Comparison of ENCODE assay signal across 13 cellular contexts in the genomic region with DNA sequence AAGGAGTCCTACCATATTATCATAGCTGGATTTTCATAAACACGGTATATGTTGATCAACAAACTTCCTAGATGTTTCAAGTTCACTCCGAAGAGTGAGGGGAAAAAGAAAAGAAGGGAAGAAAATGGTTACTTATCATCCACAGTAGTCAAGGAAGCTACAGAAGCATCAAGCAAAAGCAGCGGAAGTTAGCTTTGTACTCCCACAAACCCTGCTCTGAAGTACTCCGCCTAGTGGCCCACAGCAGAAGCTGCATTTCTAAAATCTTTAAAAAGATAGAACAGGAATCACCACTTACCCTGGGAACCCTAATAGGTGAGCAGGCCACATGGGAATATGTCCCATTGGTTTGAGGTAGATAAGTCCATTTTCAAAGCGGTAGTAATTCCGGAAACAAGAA. TPM values are rescaled to one million over a fixed set of nuclear protein-coding genes. Genes with fewer than 3 reads are reported as not detected.
DNase-seq lines count a peak whose midpoint lies in the region; ATAC-seq and TF ChIP-seq lines count a peak whose summit lies in the region.
"Had no signal": no experiment of that assay in that cellular context is flagged by ENCODE, and none has a peak within 500 bp of the region (broad histone marks: within the 10 kb centered on the region; RNA-seq: fewer than 3 reads in every experiment).

No MANE protein-coding gene starts in this region.

- ATAC-seq in SK-N-SH treated with all-trans-retinoic acid at 6 μM for 48 hours: no peak
- no peak for ATAC-seq in GM18861 (IDR thresholded peaks at IDR 0.05; ENCODE audit: unreplicated experiment)

- TF ChIP-seq CTCF in SK-N-SH (IDR thresholded peaks at IDR 0.05): peak; percentile 58
- TF ChIP-seq CTCF in MM.1S (IDR thresholded peaks at IDR 0.05; ENCODE audit: low read length): peak; percentile 28
- TF ChIP-seq CTCF in endothelial cell (IDR thresholded peaks at IDR 0.05; ENCODE audit: unreplicated experiment): peak; percentile 68
- TF ChIP-seq CTCF in progenitor cell of endocrine pancreas (IDR thresholded peaks at IDR 0.05; ENCODE audit: unreplicated experiment): peak; percentile 29

- H3K9me3 Mint-ChIP-seq in endothelial cell (ENCODE audit: unreplicated experiment) (peaks cover 4% of the 10 kb centered on the region), progenitor cell of endocrine pancreas (ENCODE audit: low read depth) (peaks cover 36% of the 10 kb centered on the region)

- H3K4me3 ChIP-seq in SK-N-SH (ENCODE audit: low read depth in 2 of 2, low read length in 1 of 2) (no peak overlapping the region), MM.1S (ENCODE audit: low read length) (no peak overlapping the region)

- POLR2A ChIA-PET in SK-N-SH (lab: Yijun Ruan, JAX): no interaction called here

- CTCF ChIA-PET in SK-N-SH (lab: Yijun Ruan, JAX): interaction anchor here (1.0 kb wide), 1 partner anchor 40 kb away, joined by 3 read pairs; no protein-coding TSS in a partner anchor

- H3K27ac Mint-ChIP-seq in endothelial cell (ENCODE audit: unreplicated experiment): no peak overlapping the region
- no peak overlapping the region for H3K27ac Mint-ChIP-seq in progenitor cell of endocrine pancreas

- H3K4me1 Mint-ChIP-seq in endothelial cell (ENCODE audit: unreplicated experiment) (no peaks in the 10 kb centered on the region), progenitor cell of endocrine pancreas (ENCODE audit: low read depth) (no peaks in the 10 kb centered on the region)

- H2AFZ ChIP-seq in SK-N-SH (ENCODE audit: low read depth) (no peak overlapping the region), MM.1S (ENCODE audit: low read length) (no peak overlapping the region)

- H3K9me2 ChIP-seq in SK-N-SH: no peaks in the 10 kb centered on the region
- H3K9me2 ChIP-seq in MM.1S (replicated peaks; ENCODE audit: insufficient read depth, low read length): no peaks in the 10 kb centered on the region

- H3K4me3 Mint-ChIP-seq in endothelial cell (ENCODE audit: unreplicated experiment) (no peak overlapping the region), progenitor cell of endocrine pancreas (ENCODE audit: low read depth) (no peak overlapping the region)

- no peaks in the 10 kb centered on the region for H3K4me1 ChIP-seq in SK-N-SH (ENCODE audit: control insufficient read depth in 1 of 2, insufficient read depth in 2 of 2, low read depth in 1 of 2, low read length in 1 of 2)
- no peaks in the 10 kb centered on the region for H3K4me1 ChIP-seq in MM.1S (ENCODE audit: low read length)

- H3K9me3 ChIP-seq in SK-N-SH (no peaks in the 10 kb centered on the region), MM.1S (replicated peaks; ENCODE audit: insufficient read depth, low read length) (no peaks in the 10 kb centered on the region)

- H3K79me2 ChIP-seq in SK-N-SH (ENCODE audit: insufficient read depth): no peaks in the 10 kb centered on the region
- no peaks in the 10 kb centered on the region for H3K79me2 ChIP-seq in MM.1S (ENCODE audit: low read length)

- no peaks in the 10 kb centered on the region for H3K36me3 ChIP-seq in SK-N-SH (replicated peaks in 1 of 2; ENCODE audit: control insufficient read depth in 1 of 2, insufficient read depth in 2 of 2, low read length in 1 of 2)
- no peaks in the 10 kb centered on the region for H3K36me3 ChIP-seq in MM.1S (replicated peaks; ENCODE audit: insufficient read depth, low read length)

- TF ChIP-seq EP300 in SK-N-SH (IDR thresholded peaks at IDR 0.05; ENCODE audit: borderline replicate concordance in 1 of 2, low read depth in 1 of 2, low read length in 1 of 2): no peak

- H3K27me3 ChIP-seq in SK-N-SH (ENCODE audit: insufficient read depth) (no peaks in the 10 kb centered on the region), MM.1S (replicated peaks; ENCODE audit: insufficient read depth, low read length) (no peaks in the 10 kb centered on the region)

- TF ChIP-seq RAD21 in SK-N-SH (IDR thresholded peaks at IDR 0.05; ENCODE audit: low read length): no peak

- 59% methylated on average over 6 of the region's 6 CpGs for WGBS in SK-N-SH (ENCODE audit: low lambda C conversion rate)

- H3K27ac ChIP-seq in SK-N-SH (ENCODE audit: low read depth in 2 of 2, low read length in 1 of 2) (no peak overlapping the region), MM.1S (ENCODE audit: low read length) (no peak overlapping the region)

- H3K36me3 Mint-ChIP-seq in endothelial cell (ENCODE audit: low read depth, unreplicated experiment) (peaks cover 5% of the 10 kb centered on the region), progenitor cell of endocrine pancreas (ENCODE audit: insufficient read depth) (no peaks in the 10 kb centered on the region)

- H4K20me1 ChIP-seq in SK-N-SH (ENCODE audit: insufficient read depth) (no peaks in the 10 kb centered on the region), MM.1S (ENCODE audit: insufficient read depth, low read length) (no peaks in the 10 kb centered on the region)

- H3K9ac ChIP-seq in SK-N-SH (no peak overlapping the region), MM.1S (ENCODE audit: low read length) (no peak overlapping the region)

- DNase-seq in SK-N-SH (no peak), MM.1S (no peak), endothelial cell (ENCODE audit: low spot score) (no peak), progenitor cell of endocrine pancreas (ENCODE audit: low spot score, unreplicated experiment) (no peak), HK-2 (ENCODE audit: unreplicated experiment) (no peak), NCI-H2227 treated with DMSO at 0.1 percent for 48 hours (lab: John Stamatoyannopoulos, UW) (no peak)
- DNase-seq: 8988T; activated CD8-positive, alpha-beta memory T cell treated with anti-CD3 and anti-CD28 coated beads for 24 hours; erythroblast; Karpas-422; NCI-H524 had no signal

- H3K4me2 ChIP-seq in SK-N-SH (no peak overlapping the region), MM.1S (ENCODE audit: low read depth, low read length) (no peak overlapping the region)

- H3K27me3 Mint-ChIP-seq in endothelial cell (ENCODE audit: unreplicated experiment): no peaks in the 10 kb centered on the region
- no peaks in the 10 kb centered on the region for H3K27me3 Mint-ChIP-seq in progenitor cell of endocrine pancreas

- H3F3A ChIP-seq in SK-N-SH (replicated peaks; ENCODE audit: insufficient read depth) (no peaks in the 10 kb centered on the region), MM.1S (ENCODE audit: insufficient read depth, low read length) (no peaks in the 10 kb centered on the region)

TF ChIP-seq in SK-N-SH, 30 proteins besides CTCF, POLR2A, EP300 and RAD21 (continues in another document):
- no peak for TF ChIP-seq ELF1 (IDR thresholded peaks at IDR 0.05)
- no peak for TF ChIP-seq MEF2A (IDR thresholded peaks at IDR 0.05; ENCODE audit: borderline replicate concordance, low read depth)
- no peak for TF ChIP-seq NRF1 (IDR thresholded peaks at IDR 0.05; ENCODE audit: low read depth, low read length)
- no peak for TF ChIP-seq RXRA (IDR thresholded peaks at IDR 0.05; ENCODE audit: borderline replicate concordance, low read depth)
- TF ChIP-seq, protein P1, sequence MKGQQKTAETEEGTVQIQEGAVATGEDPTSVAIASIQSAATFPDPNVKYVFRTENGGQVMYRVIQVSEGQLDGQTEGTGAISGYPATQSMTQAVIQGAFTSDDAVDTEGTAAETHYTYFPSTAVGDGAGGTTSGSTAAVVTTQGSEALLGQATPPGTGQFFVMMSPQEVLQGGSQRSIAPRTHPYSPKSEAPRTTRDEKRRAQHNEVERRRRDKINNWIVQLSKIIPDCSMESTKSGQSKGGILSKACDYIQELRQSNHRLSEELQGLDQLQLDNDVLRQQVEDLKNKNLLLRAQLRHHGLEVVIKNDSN (IDR thresholded peaks at IDR 0.05; ENCODE audit: borderline replicate concordance, low read depth): no peak
- TF ChIP-seq YY1 (IDR thresholded peaks at IDR 0.05; ENCODE audit: low read depth): no peak
- TF ChIP-seq JUND (IDR thresholded peaks at IDR 0.05): no peak
- no peak for TF ChIP-seq NFIC (IDR thresholded peaks at IDR 0.05; ENCODE audit: borderline replicate concordance)
- TF ChIP-seq MXI1 (IDR thresholded peaks at IDR 0.05; ENCODE audit: low read depth, low read length): no peak

TF ChIP-seq in SK-N-SH treated with all-trans-retinoic acid at 6 μM for 48 hours, 23 proteins besides CTCF, POLR2A, EP300 and RAD21 (continues in another document):
- no peak for TF ChIP-seq SNAI2 (CRISPR knock-in tag; IDR thresholded peaks at IDR 0.05)
- TF ChIP-seq, protein P2, sequence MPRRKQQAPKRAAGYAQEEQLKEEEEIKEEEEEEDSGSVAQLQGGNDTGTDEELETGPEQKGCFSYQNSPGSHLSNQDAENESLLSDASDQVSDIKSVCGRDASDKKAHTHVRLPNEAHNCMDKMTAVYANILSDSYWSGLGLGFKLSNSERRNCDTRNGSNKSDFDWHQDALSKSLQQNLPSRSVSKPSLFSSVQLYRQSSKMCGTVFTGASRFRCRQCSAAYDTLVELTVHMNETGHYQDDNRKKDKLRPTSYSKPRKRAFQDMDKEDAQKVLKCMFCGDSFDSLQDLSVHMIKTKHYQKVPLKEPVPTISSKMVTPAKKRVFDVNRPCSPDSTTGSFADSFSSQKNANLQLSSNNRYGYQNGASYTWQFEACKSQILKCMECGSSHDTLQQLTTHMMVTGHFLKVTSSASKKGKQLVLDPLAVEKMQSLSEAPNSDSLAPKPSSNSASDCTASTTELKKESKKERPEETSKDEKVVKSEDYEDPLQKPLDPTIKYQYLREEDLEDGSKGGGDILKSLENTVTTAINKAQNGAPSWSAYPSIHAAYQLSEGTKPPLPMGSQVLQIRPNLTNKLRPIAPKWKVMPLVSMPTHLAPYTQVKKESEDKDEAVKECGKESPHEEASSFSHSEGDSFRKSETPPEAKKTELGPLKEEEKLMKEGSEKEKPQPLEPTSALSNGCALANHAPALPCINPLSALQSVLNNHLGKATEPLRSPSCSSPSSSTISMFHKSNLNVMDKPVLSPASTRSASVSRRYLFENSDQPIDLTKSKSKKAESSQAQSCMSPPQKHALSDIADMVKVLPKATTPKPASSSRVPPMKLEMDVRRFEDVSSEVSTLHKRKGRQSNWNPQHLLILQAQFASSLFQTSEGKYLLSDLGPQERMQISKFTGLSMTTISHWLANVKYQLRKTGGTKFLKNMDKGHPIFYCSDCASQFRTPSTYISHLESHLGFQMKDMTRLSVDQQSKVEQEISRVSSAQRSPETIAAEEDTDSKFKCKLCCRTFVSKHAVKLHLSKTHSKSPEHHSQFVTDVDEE (CRISPR knock-in tag; IDR thresholded peaks at IDR 0.05): no peak
- no peak for TF ChIP-seq ZFP3 (CRISPR knock-in tag; IDR thresholded peaks at IDR 0.05)

RNA-seq across cellular contexts. Expression of a gene that starts 28.5 kb away (rescaled TPM):
- polyA plus RNA-seq in SK-N-SH (2012; rRNA removed): 11.2 and 12.4 TPM in 2 replicates
- polyA plus RNA-seq in SK-N-SH (2012; cell fraction: cytosol; rRNA removed): 15.7 and 24.6 TPM in 2 replicates
- polyA plus RNA-seq in SK-N-SH (2012; cell fraction: nucleus; rRNA removed): 8.5 and 12.8 TPM in 2 replicates
- total RNA-seq in endothelial cell (ENCODE audit: unreplicated experiment) (47.3 TPM), progenitor cell of endocrine pancreas (36.4 and 36.7 TPM in 2 replicates)
